21 cellular contexts compared by ENCODE assay signal in the genomic region with DNA sequence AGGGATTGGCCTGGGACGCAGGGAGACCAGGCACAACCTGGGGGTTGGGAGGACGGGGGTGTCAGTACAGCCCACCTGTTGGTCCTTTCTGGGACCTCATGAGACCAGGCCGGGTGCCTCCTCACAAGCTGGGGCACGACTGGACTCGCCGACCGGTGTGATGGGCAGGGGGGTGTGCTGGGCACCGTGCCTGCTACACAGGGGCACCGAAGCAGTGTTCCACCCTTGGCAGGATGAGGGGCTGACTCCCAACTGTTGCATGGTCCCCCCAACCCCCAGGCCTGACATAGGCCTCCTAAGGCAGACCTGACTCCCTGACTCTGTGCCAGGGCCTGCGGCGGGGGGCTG.
DNase-seq lines count a peak whose midpoint lies in the region; TF ChIP-seq lines count a peak whose summit lies in the region.
"Had no signal": no experiment of that assay in that cellular context is flagged by ENCODE, and none has a peak within 500 bp of the region (broad histone marks: within the 10 kb centered on the region; RNA-seq: fewer than 3 reads in every experiment).

No MANE protein-coding gene starts in this region.

- peak overlapping the region; percentile 46 for H3K4me3 ChIP-seq in epithelial cell of proximal tubule (ENCODE audit: low read depth, low read length)
- no peak overlapping the region for H3K4me3 ChIP-seq in prostate gland
- H3K4me3 ChIP-seq in vagina = no peak overlapping the region
- H3K4me3 ChIP-seq in trophoblast cell (ENCODE audit: low read depth, low read length) = no peak overlapping the region
- H3K4me3 ChIP-seq: lower lobe of right lung, neural progenitor cell, tibial nerve had no signal

- H4K91ac ChIP-seq in trophoblast cell (ENCODE audit: low read depth, low read length) = no peak overlapping the region

- H4K8ac ChIP-seq in trophoblast cell (ENCODE audit: low read depth, low read length) = no peak overlapping the region

- no peaks in the 10 kb centered on the region for H3K79me1 ChIP-seq in trophoblast cell (ENCODE audit: low read length)

- no peak overlapping the region for H3K14ac ChIP-seq in trophoblast cell (ENCODE audit: low read length)

- H2BK5ac ChIP-seq in trophoblast cell (ENCODE audit: low read depth, low read length, poor library complexity) = no peak overlapping the region

- 0 out of 2 replicates have a peak overlapping the region, but pooled peaks have one; percentile 5 for H3K27ac ChIP-seq in VCaP
- H3K27ac ChIP-seq in prostate gland = peak overlapping the region; percentile 68 to 81
- peak overlapping the region; percentile 68 for H3K27ac ChIP-seq in vagina
- H3K27ac ChIP-seq in trophoblast cell (ENCODE audit: low read depth, low read length) = no peak overlapping the region
- H3K27ac ChIP-seq: lower lobe of right lung, neural progenitor cell had no signal

- H3K9ac ChIP-seq in trophoblast cell (ENCODE audit: low read length) = no peak overlapping the region
- H3K9ac ChIP-seq: neural progenitor cell had no signal

- no peak overlapping the region for H4K12ac ChIP-seq in trophoblast cell (ENCODE audit: low read depth, low read length)

- intact Hi-C loops in prostate gland (cut with DNase I) (no loop called here), vagina (cut with DNase I) (no loop called here)

- no peaks in the 10 kb centered on the region for H3K79me2 ChIP-seq in trophoblast cell (ENCODE audit: control insufficient read depth, insufficient read depth, low read length, poor library complexity)

- H3K27me3 ChIP-seq in prostate gland (replicated peaks; ENCODE audit: insufficient read depth) = no peaks in the 10 kb centered on the region
- H3K27me3 ChIP-seq in vagina = no peaks in the 10 kb centered on the region
- H3K27me3 ChIP-seq in trophoblast cell (ENCODE audit: insufficient read depth, low read length) = no peaks in the 10 kb centered on the region
- H3K27me3 ChIP-seq: neural progenitor cell, tibial nerve had no signal

- no peak overlapping the region for H3K18ac ChIP-seq in trophoblast cell (ENCODE audit: low read length)

- no peak overlapping the region for H2AFZ ChIP-seq in trophoblast cell (ENCODE audit: insufficient read depth, low read length, poor library complexity)
- H2AFZ ChIP-seq: neural progenitor cell had no signal

- 26% methylated on average over 11 of the region's 11 CpGs for WGBS in prostate gland
- WGBS in trophoblast cell (ENCODE audit: extremely low coverage, insufficient coverage, insufficient read length) = no CpG with 5 or more reads among the region's 11 CpGs

- H3K23ac ChIP-seq in trophoblast cell (ENCODE audit: low read length) = no peak overlapping the region

- H3K4me2 ChIP-seq in trophoblast cell (ENCODE audit: low read length) = no peak overlapping the region
- H3K4me2 ChIP-seq: neural progenitor cell had no signal

- H3K4me1 ChIP-seq in prostate gland (replicated peaks) = peaks cover 4% of the 10 kb centered on the region
- H3K4me1 ChIP-seq in vagina = peaks cover 23% of the 10 kb centered on the region
- H3K4me1 ChIP-seq in trophoblast cell (ENCODE audit: control insufficient read depth in 1 of 2, insufficient read depth in 2 of 2, low read length in 2 of 2) = no peaks in the 10 kb centered on the region
- H3K4me1 ChIP-seq: lower lobe of right lung had no signal

- H2AK5ac ChIP-seq in trophoblast cell (ENCODE audit: low read length) = no peak overlapping the region

- H2BK120ac ChIP-seq in trophoblast cell (ENCODE audit: insufficient read depth, low read length, poor library complexity) = no peak overlapping the region

- H2BK12ac ChIP-seq in trophoblast cell (ENCODE audit: low read length) = no peak overlapping the region

- no peak overlapping the region for H3K4ac ChIP-seq in trophoblast cell (ENCODE audit: low read depth, low read length)

- H3K9me3 ChIP-seq in prostate gland (no peaks in the 10 kb centered on the region), vagina (no peaks in the 10 kb centered on the region), trophoblast cell (ENCODE audit: insufficient read depth, low read depth, low read length) (peaks cover 5% of the 10 kb centered on the region)
- H3K9me3 ChIP-seq: lower lobe of right lung, tibial nerve had no signal

- TF ChIP-seq CTCF in VCaP (conservative IDR thresholded peaks at IDR 0.05) = no peak
- TF ChIP-seq CTCF in epithelial cell of proximal tubule (conservative IDR thresholded peaks at IDR 0.05; ENCODE audit: low read depth, low read length) = no peak
- TF ChIP-seq CTCF in prostate gland (IDR thresholded peaks at IDR 0.05) = no peak
- TF ChIP-seq CTCF in vagina (IDR thresholded peaks at IDR 0.05) = no peak

- DNase-seq in epithelial cell of proximal tubule (ENCODE audit: low read depth) (no peak), prostate gland (ENCODE audit: low spot score) (no peak), vagina (ENCODE audit: extremely low spot score in 2 of 2) (no peak), NCI-H1092 (lab: John Stamatoyannopoulos, UW) (no peak), trophoblast cell (no peak), medulla oblongata (ENCODE audit: extremely low spot score) (no peak)
- DNase-seq: activated CD4-positive, alpha-beta T cell treated with anti-CD3 and anti-CD28 coated beads, Interleukin-2, amount 10 ng/mL, durations not matched to agents 7 days and 5 days; activated gamma-delta T cell treated with Interleukin-2 at 50 U/mL for 16 hours; activated naive CD8-positive, alpha-beta T cell treated with anti-CD3 and anti-CD28 coated beads, Interleukin-2, amount 50 U/mL, for 24 hours; activated T-cell treated with anti-CD3 and anti-CD28 coated beads, Interleukin-2, amount 50 U/mL, for 4 hours; Calu3; DND-41; islet precursor cell; NK-92 treated with Interleukin-12 subunit alpha and Interleukin-12 subunit beta, amount 100 ng/mL, for 24 hours; SIG-M5; stimulated activated naive CD4-positive, alpha-beta T cell treated with Interleukin-2 at 50 U/mL for 16 hours; T1000 had no signal

- TF ChIP-seq POLR2A in prostate gland (IDR thresholded peaks at IDR 0.05) (no peak), vagina (IDR thresholded peaks at IDR 0.05) (no peak)

- no peaks in the 10 kb centered on the region for H3K36me3 ChIP-seq in prostate gland
- no peaks in the 10 kb centered on the region for H3K36me3 ChIP-seq in vagina
- no peaks in the 10 kb centered on the region for H3K36me3 ChIP-seq in trophoblast cell (ENCODE audit: control insufficient read depth in 1 of 2, insufficient read depth in 2 of 2, low read length in 2 of 2)
- H3K36me3 ChIP-seq: lower lobe of right lung, neural progenitor cell had no signal
